Comparison of ENCODE assay signal across 26 cellular contexts in genomic region chr13:100724568-100724967, GRCh38.
"Had no signal": no experiment of that assay in that cellular context is flagged by ENCODE, and none has a peak within 500 bp of the region (broad histone marks: within the 10 kb centered on the region; RNA-seq: fewer than 3 reads in every experiment).

No MANE protein-coding gene starts in this region.

- H3K9me3 ChIP-seq: mucosa of descending colon, neutrophil, tibial artery had no signal

- H3K27ac ChIP-seq: dorsolateral prefrontal cortex, esophagus muscularis mucosa, foreskin keratinocyte, gastroesophageal sphincter, heart left ventricle, left lung, neutrophil, parathyroid adenoma, right atrium auricular region, tibial artery, upper lobe of left lung had no signal

- H3K27me3 ChIP-seq: dorsolateral prefrontal cortex, esophagus muscularis mucosa, foreskin keratinocyte, gastroesophageal sphincter, left lung, neutrophil, right atrium auricular region, upper lobe of left lung had no signal

- DNase-seq: dorsolateral prefrontal cortex; effector CD4-positive, alpha-beta T cell; foreskin keratinocyte; heart left ventricle; hippocampal formation; left cardiac atrium; left lung; mesenchymal stem cell; mucosa of descending colon; naive B cell; stimulated activated CD4-positive, alpha-beta T cell treated with anti-CD3 and anti-CD28 coated beads, Interleukin-12 subunit alpha, Interleukin-12 subunit beta, amount 100 ng/mL, for 4 hours; stimulated activated CD4-positive, alpha-beta T cell treated with anti-CD3 and anti-CD28 coated beads, Interleukin-1b, Interleukin-23, amount 100 ng/mL, for 48 hours; stimulated activated CD4-positive, alpha-beta T cell treated with anti-CD3 and anti-CD28 coated beads, Interleukin-4, amount 100 ng/mL, for 1 hour; stimulated activated CD8-positive, alpha-beta memory T cell treated with anti-CD3 and anti-CD28 coated beads, Interleukin-4, amount 100 ng/mL, for 48 hours; stimulated activated naive CD4-positive, alpha-beta T cell; stimulated activated naive CD8-positive, alpha-beta T cell treated with anti-CD3 and anti-CD28 coated beads, Interleukin-15, amount 100 ng/mL, for 72 hours; tibial artery; upper lobe of left lung had no signal

- ATAC-seq: foreskin keratinocyte; gastroesophageal sphincter; heart left ventricle; left cardiac atrium; left lung; mucosa of descending colon; natural killer cell treated with Interleukin-12 subunit alpha and Interleukin-12 subunit beta and Interleukin-15 and Interleukin-18, amount 100 ng/mL, for 72 hours; sciatic nerve; stimulated activated naive CD8-positive, alpha-beta T cell treated with anti-CD3 and anti-CD28 coated beads, Interleukin-15, amount 100 ng/mL, for 72 hours had no signal

- H3K36me3 ChIP-seq: esophagus muscularis mucosa, gastroesophageal sphincter, heart left ventricle, left lung, neutrophil, right atrium auricular region, tibial artery, upper lobe of left lung had no signal

- H3K4me2 ChIP-seq: smooth muscle cell had no signal

- H3K79me2 ChIP-seq: parathyroid adenoma had no signal

- H3K4me1 ChIP-seq: esophagus muscularis mucosa, foreskin keratinocyte, gastroesophageal sphincter, heart left ventricle, left lung, parathyroid adenoma, right atrium auricular region, tibial artery, upper lobe of left lung had no signal

- H2AFZ ChIP-seq: parathyroid adenoma had no signal

- H3K4me3 ChIP-seq: dorsolateral prefrontal cortex, esophagus muscularis mucosa, gastroesophageal sphincter, heart left ventricle, left lung, mucosa of descending colon, right atrium auricular region, smooth muscle cell, tibial artery, upper lobe of left lung had no signal
